In the genomic region with DNA sequence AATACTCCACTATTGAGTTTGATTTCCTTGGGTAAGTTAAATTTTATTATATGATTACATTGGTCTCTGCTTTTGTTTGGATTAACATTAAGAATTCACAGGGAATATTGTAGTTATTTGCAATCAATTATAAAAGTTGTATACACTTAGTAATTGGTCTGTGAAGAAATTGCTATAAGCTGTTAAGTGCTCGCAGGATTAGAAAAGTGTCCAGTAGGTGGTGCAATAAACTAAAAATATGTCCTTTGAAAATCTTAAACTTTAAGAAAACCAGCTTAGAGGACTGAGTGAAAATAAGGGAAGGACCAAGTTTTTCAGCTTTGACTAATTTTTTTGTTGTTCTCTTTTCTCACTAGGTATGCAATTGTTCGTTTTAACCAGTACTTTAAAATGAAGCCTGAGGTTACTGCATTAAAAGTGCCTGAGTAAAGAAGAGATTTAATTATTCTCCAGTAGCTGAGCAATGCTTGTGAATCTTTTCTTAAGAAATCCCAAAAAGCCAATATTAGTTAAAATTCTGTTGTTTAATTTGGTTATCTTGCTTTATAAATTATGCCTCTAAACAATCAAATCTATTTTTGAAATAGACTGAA, we compare ENCODE assay signal across 1 cellular context.
TF ChIP-seq lines count a peak whose summit lies in the region.

No MANE protein-coding gene starts in this region.

TF ChIP-seq in K562, 482 proteins besides CTCF, POLR2A, EP300 and RAD21 (continued from another document):
- TF ChIP-seq, protein P1, sequence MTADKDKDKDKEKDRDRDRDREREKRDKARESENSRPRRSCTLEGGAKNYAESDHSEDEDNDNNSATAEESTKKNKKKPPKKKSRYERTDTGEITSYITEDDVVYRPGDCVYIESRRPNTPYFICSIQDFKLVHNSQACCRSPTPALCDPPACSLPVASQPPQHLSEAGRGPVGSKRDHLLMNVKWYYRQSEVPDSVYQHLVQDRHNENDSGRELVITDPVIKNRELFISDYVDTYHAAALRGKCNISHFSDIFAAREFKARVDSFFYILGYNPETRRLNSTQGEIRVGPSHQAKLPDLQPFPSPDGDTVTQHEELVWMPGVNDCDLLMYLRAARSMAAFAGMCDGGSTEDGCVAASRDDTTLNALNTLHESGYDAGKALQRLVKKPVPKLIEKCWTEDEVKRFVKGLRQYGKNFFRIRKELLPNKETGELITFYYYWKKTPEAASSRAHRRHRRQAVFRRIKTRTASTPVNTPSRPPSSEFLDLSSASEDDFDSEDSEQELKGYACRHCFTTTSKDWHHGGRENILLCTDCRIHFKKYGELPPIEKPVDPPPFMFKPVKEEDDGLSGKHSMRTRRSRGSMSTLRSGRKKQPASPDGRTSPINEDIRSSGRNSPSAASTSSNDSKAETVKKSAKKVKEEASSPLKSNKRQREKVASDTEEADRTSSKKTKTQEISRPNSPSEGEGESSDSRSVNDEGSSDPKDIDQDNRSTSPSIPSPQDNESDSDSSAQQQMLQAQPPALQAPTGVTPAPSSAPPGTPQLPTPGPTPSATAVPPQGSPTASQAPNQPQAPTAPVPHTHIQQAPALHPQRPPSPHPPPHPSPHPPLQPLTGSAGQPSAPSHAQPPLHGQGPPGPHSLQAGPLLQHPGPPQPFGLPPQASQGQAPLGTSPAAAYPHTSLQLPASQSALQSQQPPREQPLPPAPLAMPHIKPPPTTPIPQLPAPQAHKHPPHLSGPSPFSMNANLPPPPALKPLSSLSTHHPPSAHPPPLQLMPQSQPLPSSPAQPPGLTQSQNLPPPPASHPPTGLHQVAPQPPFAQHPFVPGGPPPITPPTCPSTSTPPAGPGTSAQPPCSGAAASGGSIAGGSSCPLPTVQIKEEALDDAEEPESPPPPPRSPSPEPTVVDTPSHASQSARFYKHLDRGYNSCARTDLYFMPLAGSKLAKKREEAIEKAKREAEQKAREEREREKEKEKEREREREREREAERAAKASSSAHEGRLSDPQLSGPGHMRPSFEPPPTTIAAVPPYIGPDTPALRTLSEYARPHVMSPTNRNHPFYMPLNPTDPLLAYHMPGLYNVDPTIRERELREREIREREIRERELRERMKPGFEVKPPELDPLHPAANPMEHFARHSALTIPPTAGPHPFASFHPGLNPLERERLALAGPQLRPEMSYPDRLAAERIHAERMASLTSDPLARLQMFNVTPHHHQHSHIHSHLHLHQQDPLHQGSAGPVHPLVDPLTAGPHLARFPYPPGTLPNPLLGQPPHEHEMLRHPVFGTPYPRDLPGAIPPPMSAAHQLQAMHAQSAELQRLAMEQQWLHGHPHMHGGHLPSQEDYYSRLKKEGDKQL (CRISPR knock-in tag; IDR thresholded peaks at IDR 0.05; ENCODE audit: borderline replicate concordance), result no peak
- TF ChIP-seq KDM1A (IDR thresholded peaks at IDR 0.05), result no peak
- no peak for TF ChIP-seq ZNF239 (CRISPR knock-in tag; IDR thresholded peaks at IDR 0.05)
- no peak for TF ChIP-seq KDM4B (IDR thresholded peaks at IDR 0.05; ENCODE audit: borderline replicate concordance in 2 of 2, low read depth in 1 of 2)
- no peak for TF ChIP-seq TAF9B (IDR thresholded peaks at IDR 0.05; ENCODE audit: partially characterized antibody)
- no peak for TF ChIP-seq CHCHD3 (CRISPR knock-in tag; IDR thresholded peaks at IDR 0.05)
- TF ChIP-seq BACH1 (tag; IDR thresholded peaks at IDR 0.05), result no peak
- TF ChIP-seq, protein P2, sequence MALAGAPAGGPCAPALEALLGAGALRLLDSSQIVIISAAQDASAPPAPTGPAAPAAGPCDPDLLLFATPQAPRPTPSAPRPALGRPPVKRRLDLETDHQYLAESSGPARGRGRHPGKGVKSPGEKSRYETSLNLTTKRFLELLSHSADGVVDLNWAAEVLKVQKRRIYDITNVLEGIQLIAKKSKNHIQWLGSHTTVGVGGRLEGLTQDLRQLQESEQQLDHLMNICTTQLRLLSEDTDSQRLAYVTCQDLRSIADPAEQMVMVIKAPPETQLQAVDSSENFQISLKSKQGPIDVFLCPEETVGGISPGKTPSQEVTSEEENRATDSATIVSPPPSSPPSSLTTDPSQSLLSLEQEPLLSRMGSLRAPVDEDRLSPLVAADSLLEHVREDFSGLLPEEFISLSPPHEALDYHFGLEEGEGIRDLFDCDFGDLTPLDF (CRISPR knock-in tag; IDR thresholded peaks at IDR 0.05), result no peak
- no peak for TF ChIP-seq XRCC5 (IDR thresholded peaks at IDR 0.05; ENCODE audit: low read depth, low read length)
- no peak for TF ChIP-seq ZNF717 (CRISPR knock-in tag; IDR thresholded peaks at IDR 0.05)
- no peak for TF ChIP-seq SETDB1 (IDR thresholded peaks at IDR 0.05; ENCODE audit: low read length)
- TF ChIP-seq IRF2 (CRISPR knock-in tag; IDR thresholded peaks at IDR 0.05), result no peak
- no peak for TF ChIP-seq HSF4 (CRISPR knock-in tag; IDR thresholded peaks at IDR 0.05; ENCODE audit: borderline replicate concordance)
